Comparison of ENCODE assay signal across 2 cellular contexts in genomic region chr2:80302465-80303005, GRCh38.
TF ChIP-seq lines count a peak whose summit lies in the region.

No MANE protein-coding gene starts in this region.

TF ChIP-seq in SK-N-SH, 30 proteins besides CTCF, POLR2A, EP300 and RAD21 (continued from another document):
- TF ChIP-seq, protein P1, sequence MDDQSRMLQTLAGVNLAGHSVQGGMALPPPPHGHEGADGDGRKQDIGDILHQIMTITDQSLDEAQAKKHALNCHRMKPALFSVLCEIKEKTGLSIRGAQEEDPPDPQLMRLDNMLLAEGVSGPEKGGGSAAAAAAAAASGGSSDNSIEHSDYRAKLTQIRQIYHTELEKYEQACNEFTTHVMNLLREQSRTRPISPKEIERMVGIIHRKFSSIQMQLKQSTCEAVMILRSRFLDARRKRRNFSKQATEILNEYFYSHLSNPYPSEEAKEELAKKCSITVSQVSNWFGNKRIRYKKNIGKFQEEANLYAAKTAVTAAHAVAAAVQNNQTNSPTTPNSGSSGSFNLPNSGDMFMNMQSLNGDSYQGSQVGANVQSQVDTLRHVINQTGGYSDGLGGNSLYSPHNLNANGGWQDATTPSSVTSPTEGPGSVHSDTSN (IDR thresholded peaks at IDR 0.05), result no peak

TF ChIP-seq in SK-N-SH treated with all-trans-retinoic acid at 6 μM for 48 hours, 23 proteins besides CTCF, POLR2A, EP300 and RAD21 (continued from another document):
- TF ChIP-seq, protein P2, sequence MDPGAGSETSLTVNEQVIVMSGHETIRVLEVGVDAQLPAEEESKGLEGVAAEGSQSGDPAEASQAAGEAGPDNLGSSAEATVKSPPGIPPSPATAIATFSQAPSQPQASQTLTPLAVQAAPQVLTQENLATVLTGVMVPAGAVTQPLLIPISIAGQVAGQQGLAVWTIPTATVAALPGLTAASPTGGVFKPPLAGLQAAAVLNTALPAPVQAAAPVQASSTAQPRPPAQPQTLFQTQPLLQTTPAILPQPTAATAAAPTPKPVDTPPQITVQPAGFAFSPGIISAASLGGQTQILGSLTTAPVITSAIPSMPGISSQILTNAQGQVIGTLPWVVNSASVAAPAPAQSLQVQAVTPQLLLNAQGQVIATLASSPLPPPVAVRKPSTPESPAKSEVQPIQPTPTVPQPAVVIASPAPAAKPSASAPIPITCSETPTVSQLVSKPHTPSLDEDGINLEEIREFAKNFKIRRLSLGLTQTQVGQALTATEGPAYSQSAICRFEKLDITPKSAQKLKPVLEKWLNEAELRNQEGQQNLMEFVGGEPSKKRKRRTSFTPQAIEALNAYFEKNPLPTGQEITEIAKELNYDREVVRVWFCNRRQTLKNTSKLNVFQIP (CRISPR knock-in tag; IDR thresholded peaks at IDR 0.05; ENCODE audit: borderline replicate concordance, low read depth), result no peak
